ENCODE assay signal across 23 cellular contexts in the genomic region with DNA sequence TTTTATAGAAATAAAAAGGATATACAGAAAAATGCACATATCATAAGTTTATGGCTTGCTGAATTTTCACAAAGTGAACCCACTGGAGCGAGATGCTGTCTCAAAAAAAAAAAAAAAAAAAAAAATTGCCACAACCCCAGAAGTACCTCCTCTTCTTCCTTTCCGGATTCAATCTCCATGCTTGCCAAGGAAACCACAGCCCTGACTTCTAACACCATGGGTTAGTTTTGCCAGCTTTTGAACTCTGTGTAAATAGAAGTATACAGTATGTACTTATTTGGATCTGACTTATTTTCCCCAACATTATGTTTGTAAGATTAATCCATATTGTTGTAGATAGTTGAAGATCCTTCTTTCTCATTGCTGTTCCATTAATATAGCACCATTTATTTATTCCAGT. TPM values are rescaled to one million over a fixed set of nuclear protein-coding genes. Genes with fewer than 3 reads are reported as not detected.
A peak's percentile ranks its signal among the peaks of the same experiment; 100 is the strongest.
DNase-seq lines count a peak whose midpoint lies in the region; ATAC-seq, FAIRE-seq and TF ChIP-seq lines count a peak whose summit lies in the region.
"Had no signal": no experiment of that assay in that cellular context is flagged by ENCODE, and none has a peak within 500 bp of the region (broad histone marks: within the 10 kb centered on the region; RNA-seq: fewer than 3 reads in every experiment).

No MANE protein-coding gene starts in this region.

- H3K79me2 ChIP-seq in endothelial cell of umbilical vein (ENCODE audit: control insufficient read depth, insufficient read depth, low read length), result no peaks in the 10 kb centered on the region

- BruUV-seq in endothelial cell of umbilical vein (replicated peaks; lab: Mats Ljungman, UMichigan), result no TSS peak

- in situ Hi-C loops in gastrocnemius medialis (cut with MboI; ENCODE audit: low sequenced_read_pairs in 4 of 4), result no loop called here

- FAIRE-seq in endothelial cell of umbilical vein (lab: Jason Lieb, UNC), result no peak
- FAIRE-seq: GM12892 had no signal

- peak; percentile 36 for DNase-seq in Jurkat, Clone E6-1 (ENCODE audit: low read depth, low spot score)
- DNase-seq in RPMI7951 (ENCODE audit: low read depth), result peak; percentile 28
- DNase-seq in endothelial cell of umbilical vein (ENCODE audit: low read depth, low spot score), result peak; percentile 28
- no peak for DNase-seq in gastrocnemius medialis
- no peak for DNase-seq in activated naive CD4-positive, alpha-beta T cell treated with anti-CD3 and anti-CD28 coated beads, Interleukin-2, amount 10 ng/mL, durations not matched to agents 7 days and 5 days
- no peak for DNase-seq in activated T-cell treated with anti-CD3 and anti-CD28 coated beads for 4 hours
- DNase-seq in NOMO-1 treated with DMSO at 0.1 percent for 48 hours (lab: John Stamatoyannopoulos, UW; ENCODE audit: unreplicated experiment), result no peak
- DNase-seq: C1 segment of cervical spinal cord; CD8-positive, alpha-beta T cell; DND-41; Karpas-422; MM.1S; NCI-H1092 treated with DMSO at 0.1 percent for 48 hours; NCI-H1436 treated with DMSO at 0.1 percent for 48 hours; NCI-H1930; NCI-H2227 treated with DMSO at 0.1 percent for 48 hours; NCI-H510A; NCI-H748 treated with DMSO at 0.1 percent for 48 hours; Peyer's patch had no signal

- H3K4me3 Mint-ChIP-seq in activated naive CD4-positive, alpha-beta T cell treated with anti-CD3 and anti-CD28 coated beads, Interleukin-2, amount 10 ng/mL, durations not matched to agents 7 days and 5 days, result no peak overlapping the region
- H3K4me3 Mint-ChIP-seq: CD8-positive, alpha-beta T cell; IgD-negative memory B cell had no signal

- H3K4me3 ChIP-seq in Jurkat, Clone E6-1 (ENCODE audit: low read length), result no peak overlapping the region
- H3K4me3 ChIP-seq in endothelial cell of umbilical vein (replicated peaks in 1 of 3; ENCODE audit: insufficient read depth in 1 of 3, low read depth in 1 of 3, low read length in 3 of 3) (no peak overlapping the region), gastrocnemius medialis (no peak overlapping the region)
- H3K4me3 ChIP-seq: Peyer's patch, SJSA1 had no signal

- H3K36me3 ChIP-seq in endothelial cell of umbilical vein (ENCODE audit: control insufficient read depth in 2 of 2, extremely low read depth in 1 of 2, insufficient read depth in 2 of 2, low read length in 2 of 2), result no peaks in the 10 kb centered on the region
- H3K36me3 ChIP-seq in gastrocnemius medialis, result no peaks in the 10 kb centered on the region
- H3K36me3 ChIP-seq: Peyer's patch, SJSA1 had no signal

- peaks cover 2 to 3% of the 10 kb centered on the region in 2 experiments for H3K27me3 ChIP-seq in endothelial cell of umbilical vein (ENCODE audit: control insufficient read depth in 2 of 2, insufficient read depth in 2 of 2, low read length in 2 of 2)
- no peaks in the 10 kb centered on the region for H3K27me3 ChIP-seq in gastrocnemius medialis
- H3K27me3 ChIP-seq: Peyer's patch had no signal

- dilution Hi-C loops in endothelial cell of umbilical vein (cut with MboI; ENCODE audit: extremely low pct_ligation_motif_present, low sequenced_read_pairs), result no loop called here

- H3K9me1 ChIP-seq in endothelial cell of umbilical vein (replicated peaks; ENCODE audit: control insufficient read depth, extremely low read depth, insufficient read depth, low read length), result no peaks in the 10 kb centered on the region

- H3K27ac Mint-ChIP-seq in activated naive CD4-positive, alpha-beta T cell treated with anti-CD3 and anti-CD28 coated beads, Interleukin-2, amount 10 ng/mL, durations not matched to agents 7 days and 5 days, result no peak overlapping the region
- H3K27ac Mint-ChIP-seq: CD8-positive, alpha-beta T cell; IgD-negative memory B cell had no signal

- peaks cover 2% of the 10 kb centered on the region for H3K4me1 Mint-ChIP-seq in activated naive CD4-positive, alpha-beta T cell treated with anti-CD3 and anti-CD28 coated beads, Interleukin-2, amount 10 ng/mL, durations not matched to agents 7 days and 5 days

- POLR2A ChIA-PET in endothelial cell of umbilical vein (lab: Charles Lee), result no interaction called here

- H3K4me1 ChIP-seq in endothelial cell of umbilical vein (ENCODE audit: control insufficient read depth, extremely low read depth, insufficient read depth, low read length), result no peaks in the 10 kb centered on the region
- H3K4me1 ChIP-seq in gastrocnemius medialis, result no peaks in the 10 kb centered on the region
- H3K4me1 ChIP-seq: Peyer's patch, SJSA1 had no signal

- H3K27ac ChIP-seq in endothelial cell of umbilical vein (ENCODE audit: insufficient read depth, low read depth, low read length) (no peak overlapping the region), gastrocnemius medialis (no peak overlapping the region)
- H3K27ac ChIP-seq: Peyer's patch, SJSA1 had no signal

- H4K20me1 ChIP-seq in endothelial cell of umbilical vein (replicated peaks; ENCODE audit: control insufficient read depth, extremely low read depth, insufficient read depth, low read length), result no peaks in the 10 kb centered on the region

- TF ChIP-seq POLR2A in endothelial cell of umbilical vein (IDR thresholded peaks at IDR 0.05; ENCODE audit: low read depth, low read length) (no peak), gastrocnemius medialis (IDR thresholded peaks at IDR 0.05) (no peak)

- CTCF ChIA-PET in endothelial cell of umbilical vein (lab: Charles Lee), result interaction anchor here (1.7 to 3.6 kb wide), 4 partner anchors 45 to 814 kb away, joined by 4 to 78 read pairs (median 42); no protein-coding TSS in a partner anchor
- CTCF ChIA-PET in activated naive CD4-positive, alpha-beta T cell treated with anti-CD3 and anti-CD28 coated beads, Interleukin-2, amount 10 ng/mL, durations not matched to agents 7 days and 5 days (lab: Charles Lee), result interaction anchor here (0.6 kb wide), 1 partner anchor 495 kb away, joined by 3 read pairs; no protein-coding TSS in a partner anchor

- intact Hi-C loops in endothelial cell of umbilical vein (cut with micrococcal nuclease), result no loop called here
- intact Hi-C loops in gastrocnemius medialis (cut with DNase I; ENCODE audit: low total_unique reads), result no loop called here

- H3K4me2 ChIP-seq in endothelial cell of umbilical vein (ENCODE audit: insufficient read depth, low read length), result no peak overlapping the region

- H3K27me3 Mint-ChIP-seq in activated naive CD4-positive, alpha-beta T cell treated with anti-CD3 and anti-CD28 coated beads, Interleukin-2, amount 10 ng/mL, durations not matched to agents 7 days and 5 days, result peaks cover 4% of the 10 kb centered on the region

- no peak overlapping the region for H3K9ac ChIP-seq in endothelial cell of umbilical vein (replicated peaks; ENCODE audit: extremely low read depth, insufficient read depth, low read length)

- H3K9me3 Mint-ChIP-seq in activated naive CD4-positive, alpha-beta T cell treated with anti-CD3 and anti-CD28 coated beads, Interleukin-2, amount 10 ng/mL, durations not matched to agents 7 days and 5 days, result no peaks in the 10 kb centered on the region

- no peaks in the 10 kb centered on the region for H3K36me3 Mint-ChIP-seq in activated naive CD4-positive, alpha-beta T cell treated with anti-CD3 and anti-CD28 coated beads, Interleukin-2, amount 10 ng/mL, durations not matched to agents 7 days and 5 days
- H3K36me3 Mint-ChIP-seq: CD8-positive, alpha-beta T cell; IgD-negative memory B cell had no signal

- TF ChIP-seq CTCF in endothelial cell of umbilical vein (IDR thresholded peaks at IDR 0.05; ENCODE audit: extremely low read depth in 1 of 2, insufficient read depth in 1 of 2, low read depth in 1 of 2, low read length in 2 of 2) (no peak), gastrocnemius medialis (IDR thresholded peaks at IDR 0.05 in 4 of 5, conservative IDR thresholded peaks at IDR 0.05 in 1 of 5) (no peak)

- ATAC-seq in gastrocnemius medialis, result no peak
- ATAC-seq: CD8-positive, alpha-beta T cell; Right ventricle myocardium inferior had no signal

- H2AFZ ChIP-seq in endothelial cell of umbilical vein (ENCODE audit: low read depth, low read length), result no peak overlapping the region

- H3K9me3 ChIP-seq in endothelial cell of umbilical vein (replicated peaks; ENCODE audit: control insufficient read depth, insufficient read depth, low read length) (no peaks in the 10 kb centered on the region), gastrocnemius medialis (no peaks in the 10 kb centered on the region)
- H3K9me3 ChIP-seq: Peyer's patch, SJSA1 had no signal

TF ChIP-seq in endothelial cell of umbilical vein, 7 proteins besides CTCF, POLR2A, EP300 and RAD21 (continues in another document):
- TF ChIP-seq EZH2 (IDR thresholded peaks at IDR 0.05; ENCODE audit: borderline replicate concordance, low read depth, low read length, severe bottlenecking) (no peak), MAX (IDR thresholded peaks at IDR 0.05; ENCODE audit: insufficient read depth, insufficient read length) (no peak)

RNA-seq across cellular contexts. Expression of gene FANK1, which starts 40.0 kb away (rescaled TPM):
- 1.2 TPM for polyA plus RNA-seq in Jurkat, Clone E6-1 (2012; ENCODE audit: insufficient read depth, insufficient read length)
- 0.68 and 1.3 TPM in 2 replicates for total RNA-seq in RPMI7951 (2014; rRNA removed; shearing (Covaris generic))
- total RNA-seq in endothelial cell of umbilical vein (1.4 and 1.6 TPM in 2 replicates), gastrocnemius medialis (under 1 TPM in 3 of 4 donors, not detected in 1; 0.24 to 0.61 (median 0.42) TPM)
- polyA plus RNA-seq in endothelial cell of umbilical vein, result 1.9 and 2.0 TPM in 2 replicates
- 2.1 and 2.3 TPM in 2 replicates for polyA plus RNA-seq in endothelial cell of umbilical vein (2011; cell fraction: cytosol; rRNA removed)
- polyA plus RNA-seq in endothelial cell of umbilical vein (2011; cell fraction: nucleus; rRNA removed), result 8.7 and 11.1 TPM in 2 replicates
- 4.8 and 7.0 TPM in 2 replicates for polyA plus RNA-seq in endothelial cell of umbilical vein (2012)
- polyA minus RNA-seq in endothelial cell of umbilical vein, result 3.0 and 3.2 TPM in 2 replicates
- polyA minus RNA-seq in endothelial cell of umbilical vein (2011; cell fraction: cytosol; rRNA and poly(A)+ RNA removed), result 1.1 TPM
- 5.4 and 5.8 TPM in 2 replicates for polyA minus RNA-seq in endothelial cell of umbilical vein (2011; cell fraction: nucleus; rRNA and poly(A)+ RNA removed)
- total RNA-seq: CD8-positive, alpha-beta T cell had no signal
- polyA plus RNA-seq: IgD-negative memory B cell had no signal

RNA-seq across cellular contexts. Expression of gene DHX32, which starts 55.2 kb away (rescaled TPM):
- polyA plus RNA-seq in Jurkat, Clone E6-1 (2012; ENCODE audit: insufficient read depth, insufficient read length), result 8.7 TPM
- 28.1 and 32.4 TPM in 2 replicates for total RNA-seq in RPMI7951 (2014; rRNA removed; shearing (Covaris generic))
- total RNA-seq in endothelial cell of umbilical vein, result 29.6 and 31.9 TPM in 2 replicates
- polyA plus RNA-seq in endothelial cell of umbilical vein, result 15.5 and 17.1 TPM in 2 replicates
- 18.2 and 19.9 TPM in 2 replicates for polyA plus RNA-seq in endothelial cell of umbilical vein (2011; cell fraction: cytosol; rRNA removed)
- 32.9 and 33.0 TPM in 2 replicates for polyA plus RNA-seq in endothelial cell of umbilical vein (2011; cell fraction: nucleus; rRNA removed)
- polyA plus RNA-seq in endothelial cell of umbilical vein (2012), result 27.6 and 31.1 TPM in 2 replicates
- 29.0 and 30.4 TPM in 2 replicates for polyA minus RNA-seq in endothelial cell of umbilical vein
- 34.7 TPM for polyA minus RNA-seq in endothelial cell of umbilical vein (2011; cell fraction: cytosol; rRNA and poly(A)+ RNA removed)
- 15.3 and 19.5 TPM in 2 replicates for polyA minus RNA-seq in endothelial cell of umbilical vein (2011; cell fraction: nucleus; rRNA and poly(A)+ RNA removed)
- total RNA-seq in gastrocnemius medialis, result 10 to 100 TPM; 27.4 to 44.4 (median 32.9) TPM

Comparison
In these comparisons a context has a peak if more than half of its experiments do, and no peak if none do; other contexts are left out.
1. DNase-seq: peak in Jurkat, Clone E6-1 (single experiment), RPMI7951 (single experiment) and endothelial cell of umbilical vein (single experiment); none in gastrocnemius medialis (0 of 2), activated naive CD4-positive, alpha-beta T cell treated with anti-CD3 and anti-CD28 coated beads, Interleukin-2, amount 10 ng/mL, durations not matched to agents 7 days and 5 days (single experiment), activated T-cell treated with anti-CD3 and anti-CD28 coated beads for 4 hours (single experiment) and NOMO-1 treated with DMSO at 0.1 percent for 48 hours (single experiment).